In the genomic region with DNA sequence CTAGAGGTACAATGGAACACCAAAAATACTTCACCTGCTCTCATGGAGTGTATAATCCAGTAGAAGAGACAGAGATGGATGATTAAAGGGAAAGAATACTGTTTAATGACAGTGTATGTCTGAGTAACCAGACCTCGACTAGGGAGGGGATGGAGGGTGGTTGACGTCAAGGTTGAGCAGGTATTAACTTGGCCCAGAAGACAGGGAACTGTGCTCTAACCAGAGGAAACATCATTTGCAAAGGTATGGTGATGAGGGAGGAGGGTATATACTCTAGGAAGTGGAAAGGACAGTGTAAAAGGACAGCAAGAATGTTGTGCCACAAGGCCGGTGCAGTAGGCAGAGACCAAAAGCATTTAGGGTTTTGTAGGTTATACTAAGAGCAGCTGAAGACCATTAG, we compare ENCODE assay signal across 12 cellular contexts. TPM values are rescaled to one million over a fixed set of nuclear protein-coding genes. Genes with fewer than 3 reads are reported as not detected.
DNase-seq lines count a peak whose midpoint lies in the region; ATAC-seq, FAIRE-seq and TF ChIP-seq lines count a peak whose summit lies in the region.
"Had no signal": no experiment of that assay in that cellular context is flagged by ENCODE, and none has a peak within 500 bp of the region (broad histone marks: within the 10 kb centered on the region; RNA-seq: fewer than 3 reads in every experiment).

No MANE protein-coding gene starts in this region.

- H3K9me3 Mint-ChIP-seq in CD4-positive, alpha-beta memory T cell: no peaks in the 10 kb centered on the region

- no peaks in the 10 kb centered on the region for H3K9me1 ChIP-seq in keratinocyte (ENCODE audit: control insufficient read depth, extremely low read depth, insufficient read depth, low read length)

- CTCF ChIA-PET in CD4-positive, alpha-beta memory T cell (lab: Charles Lee; ENCODE audit: partially characterized antibody): no interaction called here

- TF ChIP-seq CTCF in NB4 (IDR thresholded peaks at IDR 0.05; ENCODE audit: low read depth, low read length): no peak
- no peak for TF ChIP-seq CTCF in keratinocyte (optimal IDR thresholded peaks at IDR 0.05 in 1 of 3, IDR thresholded peaks at IDR 0.05 in 1 of 3, conservative IDR thresholded peaks at IDR 0.05 in 1 of 3; ENCODE audit: extremely low read depth in 1 of 3, insufficient read depth in 2 of 3, low read length in 3 of 3)
- no peak for TF ChIP-seq CTCF in D721Med (IDR thresholded peaks at IDR 0.05; ENCODE audit: insufficient read depth, missing control alignments)

- H3K4me3 ChIP-seq in CD4-positive, alpha-beta memory T cell (ENCODE audit: low read length in 2 of 2): peak overlapping the region in 1 of 2 donors; percentile 23
- peak overlapping the region; percentile 91 for H3K4me3 ChIP-seq in NB4 (ENCODE audit: low read depth, low read length)
- H3K4me3 ChIP-seq in keratinocyte (ENCODE audit: control insufficient read depth in 2 of 3, extremely low read depth in 1 of 3, insufficient read depth in 2 of 3, low read depth in 1 of 3, low read length in 3 of 3): no peak overlapping the region
- H3K4me3 ChIP-seq: cardiac muscle cell had no signal

- POLR2A ChIA-PET in CD4-positive, alpha-beta memory T cell (lab: Charles Lee; ENCODE audit: partially characterized antibody): interaction anchor here (2.4 kb wide), 1 partner anchor 387 kb away, joined by 10 read pairs; a partner anchor contains a TSS

- H3K9ac ChIP-seq in keratinocyte (ENCODE audit: control insufficient read depth, extremely low read depth, insufficient read depth, low read length): no peak overlapping the region

- H3K27me3 Mint-ChIP-seq in CD4-positive, alpha-beta memory T cell: no peaks in the 10 kb centered on the region

- no peak for FAIRE-seq in keratinocyte (lab: Jason Lieb, UNC)
- no peak for FAIRE-seq in D721Med (lab: Jason Lieb, UNC)
- FAIRE-seq: TTC549 had no signal

- H3K36me3 ChIP-seq in CD4-positive, alpha-beta memory T cell (ENCODE audit: insufficient read depth, low read length): no peaks in the 10 kb centered on the region
- peaks cover 0 to 19% of the 10 kb centered on the region in 2 experiments for H3K36me3 ChIP-seq in keratinocyte (ENCODE audit: control insufficient read depth in 2 of 2, extremely low read depth in 1 of 2, insufficient read depth in 2 of 2, low read length in 2 of 2)

- H3K4me1 ChIP-seq in CD4-positive, alpha-beta memory T cell (ENCODE audit: insufficient read depth, low read length): peaks cover 45% of the 10 kb centered on the region
- peaks cover 41% of the 10 kb centered on the region for H3K4me1 ChIP-seq in keratinocyte (ENCODE audit: control insufficient read depth, extremely low read depth, insufficient read depth, low read length)

- ATAC-seq in GM19043 (IDR thresholded peaks at IDR 0.05; ENCODE audit: low read depth, unreplicated experiment) (peak; percentile 19), GM19324 (IDR thresholded peaks at IDR 0.05; ENCODE audit: low FRiP score, unreplicated experiment) (no peak), left cardiac atrium (no peak), HG02588 (IDR thresholded peaks at IDR 0.05; ENCODE audit: unreplicated experiment) (no peak)

- intact Hi-C loops in CD4-positive, alpha-beta memory T cell (cut with micrococcal nuclease): loop anchor here (5.0 kb wide), 1 partner anchor 398 kb away; a partner anchor contains a TSS
- intact Hi-C loops in left cardiac atrium (cut with DNase I): loop anchor here in 1 of 2 donors (5.0 kb wide), 1 partner anchor 73 kb away; a partner anchor contains a TSS

- H3K27ac ChIP-seq in CD4-positive, alpha-beta memory T cell (ENCODE audit: low read depth, low read length): peak overlapping the region; percentile 84
- H3K27ac ChIP-seq in keratinocyte (ENCODE audit: control insufficient read depth, insufficient read depth, low read length): no peak overlapping the region
- H3K27ac ChIP-seq: cardiac muscle cell had no signal

- no peaks in the 10 kb centered on the region for H3K27me3 ChIP-seq in CD4-positive, alpha-beta memory T cell (ENCODE audit: insufficient read depth, low read length)
- no peaks in the 10 kb centered on the region for H3K27me3 ChIP-seq in keratinocyte (ENCODE audit: control insufficient read depth, extremely low read depth, insufficient read depth, low read length)
- H3K27me3 ChIP-seq: cardiac muscle cell had no signal

- H2AFZ ChIP-seq in keratinocyte (ENCODE audit: control insufficient read depth, low read length): no peak overlapping the region

- H3K4me2 ChIP-seq in keratinocyte (ENCODE audit: control insufficient read depth, extremely low read depth, insufficient read depth, low read depth, low read length): peak overlapping the region; percentile 49

- H3K27ac Mint-ChIP-seq in CD4-positive, alpha-beta memory T cell: peak overlapping the region; percentile 72 to 96 (median 90)

- no peaks in the 10 kb centered on the region for H3K9me3 ChIP-seq in CD4-positive, alpha-beta memory T cell (ENCODE audit: control insufficient read depth in 1 of 2, low read length in 2 of 2)
- no peaks in the 10 kb centered on the region for H3K9me3 ChIP-seq in keratinocyte (ENCODE audit: control insufficient read depth, low read depth, low read length)

- no peak for DNase-seq in CD4-positive, alpha-beta memory T cell
- no peak for DNase-seq in NB4 (ENCODE audit: low read depth)
- DNase-seq in keratinocyte (ENCODE audit: low read depth, low spot score): no peak
- DNase-seq in D721Med (ENCODE audit: insufficient read length, low spot score): no peak
- DNase-seq in left cardiac atrium: no peak
- DNase-seq: DMS79, NCI-H2081 had no signal

- no peak for TF ChIP-seq POLR2A in NB4 (IDR thresholded peaks at IDR 0.05; ENCODE audit: extremely low read depth, insufficient read length)

- H3K4me3 Mint-ChIP-seq in CD4-positive, alpha-beta memory T cell: peak overlapping the region in 6 of 8 donors; percentile 74 to 90 (median 84)

- dilution Hi-C loops in keratinocyte (cut with MboI; ENCODE audit: extremely low pct_ligation_motif_present, low sequenced_read_pairs): no loop called here

- peaks cover 52% of the 10 kb centered on the region for H3K79me2 ChIP-seq in keratinocyte (ENCODE audit: control insufficient read depth, insufficient read depth, low read length)

- H4K20me1 ChIP-seq in keratinocyte (ENCODE audit: control insufficient read depth, extremely low read depth, insufficient read depth, low read length): no peaks in the 10 kb centered on the region

- H3K36me3 Mint-ChIP-seq in CD4-positive, alpha-beta memory T cell: peaks cover 5 to 14% of the 10 kb centered on the region in 2 donors

- H3K4me1 Mint-ChIP-seq in CD4-positive, alpha-beta memory T cell: peaks cover 31 to 44% (median 36%) of the 10 kb centered on the region in 4 donors

RNA-seq across cellular contexts. Expression of a gene that starts 2.9 kb away (rescaled TPM):
- total RNA-seq in CD4-positive, alpha-beta memory T cell: 10 to 100 TPM; 22.9 to 25.1 TPM
- polyA plus RNA-seq in CD4-positive, alpha-beta memory T cell: 10 to 100 TPM; 15.5 to 16.4 TPM
- 15.8 to 29.2 TPM (median 19.7 TPM) in 3 replicates for polyA plus RNA-seq in keratinocyte
- 21.9 TPM for polyA plus RNA-seq in keratinocyte (2011; ENCODE audit: low read depth)
- 13.0 and 26.9 TPM in 2 replicates for polyA plus RNA-seq in keratinocyte (2011; cell fraction: cytosol; rRNA removed)
- polyA plus RNA-seq in keratinocyte (2011; cell fraction: nucleus; rRNA removed): 18.5 and 26.7 TPM in 2 replicates
- polyA plus RNA-seq in keratinocyte (2012; ENCODE audit: low replicate concordance): 14.1 and 18.7 TPM in 2 replicates
- polyA minus RNA-seq in keratinocyte: 12.7 to 45.6 TPM (median 26.4 TPM) in 3 replicates
- 13.6 TPM for polyA minus RNA-seq in keratinocyte (2011; cell fraction: cytosol; rRNA and poly(A)+ RNA removed)
- 16.7 and 34.1 TPM in 2 replicates for polyA minus RNA-seq in keratinocyte (2011; cell fraction: nucleus; rRNA and poly(A)+ RNA removed)
- 10 to 100 TPM; 19.7 to 21.7 TPM for total RNA-seq in left cardiac atrium

RNA-seq across cellular contexts. Expression of a gene that starts 33.9 kb away (rescaled TPM):
- total RNA-seq in CD4-positive, alpha-beta memory T cell: under 1 TPM; 0.15 to 0.19 TPM
- not detected for polyA plus RNA-seq in CD4-positive, alpha-beta memory T cell
- 0.02 to 0.13 TPM (median 0.04 TPM) in 3 replicates for polyA plus RNA-seq in keratinocyte
- polyA plus RNA-seq in keratinocyte (2011; ENCODE audit: low read depth): not detected
- polyA plus RNA-seq in keratinocyte (2011; cell fraction: cytosol; rRNA removed): not detected in 2 replicates
- 0.04 and 0.13 TPM in 2 replicates for polyA plus RNA-seq in keratinocyte (2011; cell fraction: nucleus; rRNA removed)
- polyA plus RNA-seq in keratinocyte (2012; ENCODE audit: low replicate concordance): 0.08 TPM in 1 of 2 replicates, not detected in the other
- polyA minus RNA-seq in keratinocyte: 0.23 TPM in 1 of 3 replicates, not detected in the others
- not detected for polyA minus RNA-seq in keratinocyte (2011; cell fraction: cytosol; rRNA and poly(A)+ RNA removed)
- 0.16 TPM in 1 of 2 replicates, not detected in the other for polyA minus RNA-seq in keratinocyte (2011; cell fraction: nucleus; rRNA and poly(A)+ RNA removed)
- 1 to 10 TPM; 3.6 to 8.9 TPM for total RNA-seq in left cardiac atrium
